10 cellular contexts compared by ENCODE assay signal in genomic region chr15:66670698-66671580, GRCh38. TPM values are rescaled to one million over a fixed set of nuclear protein-coding genes. Genes with fewer than 3 reads are reported as not detected.
A peak's percentile ranks its signal among the peaks of the same experiment; 100 is the strongest.
DNase-seq lines count a peak whose midpoint lies in the region; ATAC-seq and TF ChIP-seq lines count a peak whose summit lies in the region.
"Had no signal": no experiment of that assay in that cellular context is flagged by ENCODE, and none has a peak within 500 bp of the region (broad histone marks: within the 10 kb centered on the region; RNA-seq: fewer than 3 reads in every experiment).

No MANE protein-coding gene starts in this region.

- H3K4me1 Mint-ChIP-seq in endodermal cell (peaks cover 32% of the 10 kb centered on the region), progenitor cell of endocrine pancreas (ENCODE audit: low read depth) (peaks cover 5% of the 10 kb centered on the region)

- H3K9me3 Mint-ChIP-seq in endodermal cell (peaks cover 7% of the 10 kb centered on the region), progenitor cell of endocrine pancreas (ENCODE audit: low read depth) (no peaks in the 10 kb centered on the region)

- CTCF ChIA-PET in HEK293 (lab: Yijun Ruan, JAX) = interaction anchor here (1.5 kb wide), 1 partner anchor 52 kb away, joined by 3 read pairs; no protein-coding TSS in a partner anchor

- H3K27me3 Mint-ChIP-seq in endodermal cell (ENCODE audit: insufficient read depth) (no peaks in the 10 kb centered on the region), progenitor cell of endocrine pancreas (no peaks in the 10 kb centered on the region)

- ATAC-seq in GM21529 (IDR thresholded peaks at IDR 0.05; ENCODE audit: unreplicated experiment) (no peak), heart right ventricle (no peak), GM18909 (IDR thresholded peaks at IDR 0.05; ENCODE audit: poor library complexity, unreplicated experiment) (no peak)

- 56 to 75% methylated on average over 11 to 20 of the region's 23 CpGs for WGBS in endodermal cell (ENCODE audit: insufficient coverage in 1 of 2, insufficient read length in 1 of 2), 2 experiments
- 78 to 82% methylated on average over 16 to 23 of the region's 23 CpGs for WGBS in heart right ventricle, 2 donors

- H3K9me3 ChIP-seq in HEK293 (ENCODE audit: control insufficient read depth, insufficient read depth, low read depth, low read length) (no peaks in the 10 kb centered on the region), endodermal cell (ENCODE audit: control insufficient read depth, low read length) (peaks cover 13% of the 10 kb centered on the region), heart right ventricle (peaks cover 0 to 11% (median 2%) of the 10 kb centered on the region in 11 donors)

- H3K27ac ChIP-seq in HEK293 (ENCODE audit: extremely low read depth, low read depth, low read length) (no peak overlapping the region), endodermal cell (ENCODE audit: low read depth, low read length) (no peak overlapping the region), heart right ventricle (no peak overlapping the region)
- H3K27ac ChIP-seq: KMS-11 had no signal

- intact Hi-C loops in heart right ventricle (cut with DNase I) = no loop called here

- H3K4me3 ChIP-seq in HEK293 (ENCODE audit: low read depth, low read length) = no peak overlapping the region
- no peak overlapping the region for H3K4me3 ChIP-seq in endodermal cell (ENCODE audit: low read length)
- H3K4me3 ChIP-seq in heart right ventricle = no peak overlapping the region

- H3K9ac ChIP-seq in endodermal cell (ENCODE audit: extremely low read depth, low read length, poor library complexity, severe bottlenecking) = no peak overlapping the region
- H3K9ac ChIP-seq: KMS-11 had no signal

- no peak for TF ChIP-seq CTCF in HEK293 (tag by site-specific recombination; IDR thresholded peaks at IDR 0.05)
- TF ChIP-seq CTCF in endodermal cell (conservative IDR thresholded peaks at IDR 0.05) = no peak
- TF ChIP-seq CTCF in progenitor cell of endocrine pancreas (IDR thresholded peaks at IDR 0.05; ENCODE audit: unreplicated experiment) = no peak
- TF ChIP-seq CTCF in heart right ventricle (IDR thresholded peaks at IDR 0.05) = no peak

- H3K36me3 ChIP-seq in HEK293 (ENCODE audit: control insufficient read depth in 2 of 2, insufficient read depth in 1 of 2, low read length in 2 of 2) (no peaks in the 10 kb centered on the region), endodermal cell (ENCODE audit: control insufficient read depth, insufficient read depth, low read length) (no peaks in the 10 kb centered on the region), heart right ventricle (no peaks in the 10 kb centered on the region)

- POLR2A ChIA-PET in HEK293 (lab: Yijun Ruan, JAX) = interaction anchor here (0.6 to 1.0 kb wide), 2 partner anchors 27 to 30 kb away, joined by 3 read pairs; no protein-coding TSS in a partner anchor

- H3K4me1 ChIP-seq in HEK293 (ENCODE audit: control insufficient read depth, insufficient read depth, low read length) = no peaks in the 10 kb centered on the region
- peaks cover 9% of the 10 kb centered on the region for H3K4me1 ChIP-seq in endodermal cell (ENCODE audit: control insufficient read depth, insufficient read depth, low read length)
- peaks cover 0 to 12% (median 0%) of the 10 kb centered on the region in 9 donors for H3K4me1 ChIP-seq in heart right ventricle

- H3K27ac Mint-ChIP-seq in endodermal cell (peak overlapping the region; percentile 60), progenitor cell of endocrine pancreas (peak overlapping the region; percentile 13)

- DNase-seq in NCI-H526 treated with DMSO at 0.1 percent for 48 hours (lab: John Stamatoyannopoulos, UW) (peak; percentile 50), endodermal cell (peak; percentile 97), progenitor cell of endocrine pancreas (ENCODE audit: low spot score, unreplicated experiment) (no peak), heart right ventricle (no peak), DMS79 treated with DMSO at 0.1 percent for 48 hours (lab: John Stamatoyannopoulos, UW) (no peak)
- DNase-seq: naive B cell had no signal

- H3K27me3 ChIP-seq in endodermal cell (ENCODE audit: control insufficient read depth, insufficient read depth, low read length, poor library complexity, severe bottlenecking) (no peaks in the 10 kb centered on the region), heart right ventricle (no peaks in the 10 kb centered on the region)

- H3K36me3 Mint-ChIP-seq in endodermal cell (ENCODE audit: low read depth) (no peaks in the 10 kb centered on the region), progenitor cell of endocrine pancreas (ENCODE audit: insufficient read depth) (no peaks in the 10 kb centered on the region)
- H3K36me3 Mint-ChIP-seq: naive B cell had no signal

- H3K4me3 Mint-ChIP-seq in endodermal cell (no peak overlapping the region), progenitor cell of endocrine pancreas (ENCODE audit: low read depth) (no peak overlapping the region)
- H3K4me3 Mint-ChIP-seq: naive B cell had no signal

TF ChIP-seq in HEK293, 187 proteins besides CTCF, POLR2A, EP300 and RAD21:
- TF ChIP-seq KLF8 (tag by site-specific recombination; IDR thresholded peaks at IDR 0.05) (peak; percentile 60; the same call in 1 of the 2 replicates), ZNF623 (tag by site-specific recombination; IDR thresholded peaks at IDR 0.05) (peak; percentile 82), ZNF792 (tag by site-specific recombination; IDR thresholded peaks at IDR 0.05) (no peak), ZNF664 (tag by site-specific recombination; IDR thresholded peaks at IDR 0.05) (no peak), ZNF274 (IDR thresholded peaks at IDR 0.05; ENCODE audit: low read length) (no peak), ZNF274 (tag by site-specific recombination; IDR thresholded peaks at IDR 0.05; ENCODE audit: borderline replicate concordance) (no peak), ZNF768 (tag by site-specific recombination; IDR thresholded peaks at IDR 0.05) (peak; percentile 91), EGR2 (tag by site-specific recombination; IDR thresholded peaks at IDR 0.05; ENCODE audit: low read depth) (peak; percentile 48; the same call in 1 of the 2 replicates), KLF9 (tag by site-specific recombination; IDR thresholded peaks at IDR 0.05; ENCODE audit: low read depth) (peak; percentile 19; the same call in 1 of the 2 replicates), ZNF521 (tag by site-specific recombination; IDR thresholded peaks at IDR 0.05) (no peak), SP2 (tag by site-specific recombination; IDR thresholded peaks at IDR 0.05) (peak; percentile 40)

RNA-seq across cellular contexts. Expression of gene SMAD6, which starts 31.1 kb away (rescaled TPM):
- total RNA-seq in endodermal cell (100 to 1,000 TPM; 190 to 213 TPM), progenitor cell of endocrine pancreas (35.5 and 38.9 TPM in 2 replicates), heart right ventricle (10 to 100 TPM; 12.2 to 43.4 (median 20.6) TPM)
- polyA plus RNA-seq in endodermal cell (2013, experiment 1 of 2) = 16.0 TPM
- polyA plus RNA-seq in endodermal cell (2013, experiment 2 of 2) = 17.3 TPM
- 10 to 100 TPM in 1 of 2 donors, 1 to 10 TPM in 1; 6.6 to 19.5 TPM for polyA plus RNA-seq in heart right ventricle

Comparison
In these comparisons a context has a peak if more than half of its experiments do, and no peak if none do; other contexts are left out.
1. DNase-seq: peak in NCI-H526 treated with DMSO at 0.1 percent for 48 hours (single experiment) and endodermal cell (single experiment); none in progenitor cell of endocrine pancreas (single experiment), heart right ventricle (0 of 2) and DMS79 treated with DMSO at 0.1 percent for 48 hours (single experiment).